In the genomic region with DNA sequence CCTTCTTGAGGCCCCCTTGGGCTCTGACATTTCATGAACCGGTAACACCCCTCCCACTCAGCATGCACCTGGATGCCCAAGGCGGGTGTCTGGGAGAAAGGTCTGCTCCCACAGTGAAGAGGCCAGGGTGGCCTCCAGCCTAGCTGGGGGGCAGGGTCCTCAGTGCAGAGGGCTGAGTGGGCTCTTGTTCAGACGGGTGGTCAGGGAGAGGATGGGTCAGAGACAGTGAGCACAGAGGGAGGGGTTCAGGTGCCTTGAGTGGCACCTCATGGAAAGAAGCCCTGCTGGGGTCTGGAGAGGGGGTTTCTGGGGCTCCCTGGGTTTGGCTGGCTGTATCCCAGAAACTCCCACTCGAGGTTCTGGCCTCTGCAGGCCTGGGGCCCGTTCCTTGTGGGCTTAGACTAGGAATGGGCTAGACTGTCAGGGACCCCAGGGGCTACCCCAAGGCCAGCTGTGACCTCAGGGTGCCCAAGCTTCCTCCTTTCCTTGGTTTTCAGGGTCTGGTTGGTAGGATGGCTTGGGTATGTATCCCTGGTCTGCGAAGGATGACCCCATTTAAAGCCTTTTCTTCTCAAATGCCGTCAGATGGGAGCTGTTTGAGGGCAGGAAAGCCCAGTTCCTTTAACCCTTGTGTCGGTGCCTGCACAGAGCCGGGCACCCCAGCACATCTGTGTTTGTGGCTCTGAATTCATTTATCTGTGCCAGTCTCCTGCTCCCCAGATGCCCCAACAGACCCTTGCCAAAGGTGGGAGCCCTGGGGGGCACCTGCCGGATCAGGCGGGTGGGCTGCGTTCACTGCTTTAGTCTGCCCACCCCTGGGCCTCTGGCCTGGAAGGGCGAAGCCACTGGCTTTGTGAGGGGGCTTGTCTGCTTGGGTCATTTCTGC, we compare ENCODE assay signal across 9 cellular contexts. TPM values are rescaled to one million over a fixed set of nuclear protein-coding genes. Genes with fewer than 3 reads are reported as not detected.
A peak's percentile ranks its signal among the peaks of the same experiment; 100 is the strongest.
DNase-seq lines count a peak whose midpoint lies in the region; ATAC-seq lines count a peak whose summit lies in the region.
"Had no signal": no experiment of that assay in that cellular context is flagged by ENCODE, and none has a peak within 500 bp of the region (broad histone marks: within the 10 kb centered on the region; RNA-seq: fewer than 3 reads in every experiment).

No MANE protein-coding gene starts in this region.

- H3K4me1 ChIP-seq in muscle layer of duodenum (ENCODE audit: control insufficient read depth in 1 of 2, insufficient read depth in 2 of 2, low read length in 2 of 2) = peaks cover 0 to 17% of the 10 kb centered on the region in 2 donors
- H3K4me1 ChIP-seq in aorta (ENCODE audit: control insufficient read depth in 1 of 2, insufficient read depth in 2 of 2, low read length in 2 of 2) = no peaks in the 10 kb centered on the region

- H3K36me3 Mint-ChIP-seq in activated naive CD4-positive, alpha-beta T cell treated with anti-CD3 and anti-CD28 coated beads, Interleukin-2, amount 10 ng/mL, durations not matched to agents 7 days and 5 days = no peaks in the 10 kb centered on the region

- DNase-seq in activated naive CD4-positive, alpha-beta T cell treated with anti-CD3 and anti-CD28 coated beads, Interleukin-2, amount 10 ng/mL, durations not matched to agents 7 days and 5 days = no peak
- DNase-seq in activated naive CD4-positive, alpha-beta T cell (lab: John Stamatoyannopoulos, UW) = no peak
- DNase-seq in caudate nucleus (lab: John Stamatoyannopoulos, UW) (peak in 2 of 61 donors; percentile 21 to 56), aorta (no peak), globus pallidus (ENCODE audit: low spot score) (no peak)
- no peak for DNase-seq in stimulated activated CD4-positive, alpha-beta T cell treated with anti-CD3 and anti-CD28 coated beads, Interleukin-4, amount 100 ng/mL, for 4 hours
- DNase-seq: DMS153 had no signal

- ATAC-seq in aorta (ENCODE audit: low FRiP score) (peak; percentile 17), HG02938 (IDR thresholded peaks at IDR 0.05; ENCODE audit: unreplicated experiment) (no peak)

- H3K9me3 Mint-ChIP-seq in activated naive CD4-positive, alpha-beta T cell treated with anti-CD3 and anti-CD28 coated beads, Interleukin-2, amount 10 ng/mL, durations not matched to agents 7 days and 5 days = no peaks in the 10 kb centered on the region

- peaks cover 60% of the 10 kb centered on the region for H3K27me3 Mint-ChIP-seq in activated naive CD4-positive, alpha-beta T cell treated with anti-CD3 and anti-CD28 coated beads, Interleukin-2, amount 10 ng/mL, durations not matched to agents 7 days and 5 days

- intact Hi-C loops in aorta (cut with DNase I) = no loop called here

- H3K9me3 ChIP-seq in muscle layer of duodenum (ENCODE audit: control insufficient read depth in 1 of 2, low read length in 2 of 2) = no peaks in the 10 kb centered on the region
- H3K9me3 ChIP-seq in aorta (ENCODE audit: control insufficient read depth, low read length) = no peaks in the 10 kb centered on the region

- CTCF ChIA-PET in activated naive CD4-positive, alpha-beta T cell treated with anti-CD3 and anti-CD28 coated beads, Interleukin-2, amount 10 ng/mL, durations not matched to agents 7 days and 5 days (lab: Charles Lee) = no interaction called here

- no peaks in the 10 kb centered on the region for H3K27me3 ChIP-seq in muscle layer of duodenum (ENCODE audit: low read depth, low read length)
- H3K27me3 ChIP-seq in aorta (ENCODE audit: control insufficient read depth in 1 of 2, insufficient read depth in 2 of 2, low read length in 1 of 2) = no peaks in the 10 kb centered on the region

- H3K36me3 ChIP-seq in muscle layer of duodenum (ENCODE audit: control insufficient read depth in 1 of 2, insufficient read depth in 2 of 2, low read length in 2 of 2) (no peaks in the 10 kb centered on the region), aorta (ENCODE audit: control insufficient read depth in 1 of 2, insufficient read depth in 2 of 2, low read length in 1 of 2) (no peaks in the 10 kb centered on the region)

- H3K4me1 Mint-ChIP-seq in activated naive CD4-positive, alpha-beta T cell treated with anti-CD3 and anti-CD28 coated beads, Interleukin-2, amount 10 ng/mL, durations not matched to agents 7 days and 5 days = peaks cover 15% of the 10 kb centered on the region

- 83 to 84% methylated on average over 13 of the region's 13 CpGs for WGBS in aorta, 2 donors

- no peak overlapping the region for H3K27ac Mint-ChIP-seq in activated naive CD4-positive, alpha-beta T cell treated with anti-CD3 and anti-CD28 coated beads, Interleukin-2, amount 10 ng/mL, durations not matched to agents 7 days and 5 days

- H3K4me3 Mint-ChIP-seq in activated naive CD4-positive, alpha-beta T cell treated with anti-CD3 and anti-CD28 coated beads, Interleukin-2, amount 10 ng/mL, durations not matched to agents 7 days and 5 days = peak overlapping the region; percentile 68

- H3K4me3 ChIP-seq in muscle layer of duodenum (ENCODE audit: low read depth in 1 of 2, low read length in 2 of 2) (peak overlapping the region; percentile 44 to 85), aorta (ENCODE audit: low read length in 2 of 2) (no peak overlapping the region)

- H3K27ac ChIP-seq in caudate nucleus (ENCODE audit: low read depth, low read length) (peak overlapping the region; percentile 40), muscle layer of duodenum (ENCODE audit: low read length) (no peak overlapping the region), aorta (ENCODE audit: low read depth in 1 of 2, low read length in 2 of 2) (no peak overlapping the region)

RNA-seq across cellular contexts. Expression of a gene that starts 1.3 kb away (rescaled TPM):
- total RNA-seq in aorta = 10 to 100 TPM in 1 of 2 donors, 1 to 10 TPM in 1; 5.1 to 26.7 TPM
- 10 to 100 TPM; 10.9 to 23.1 TPM for polyA plus RNA-seq in aorta

RNA-seq across cellular contexts. Expression of a gene that starts 31.6 kb away (rescaled TPM):
- total RNA-seq in aorta = 1,000 to 10,000 TPM; 1,469 to 1,615 TPM
- 1,000 to 10,000 TPM; 2,999 to 4,700 TPM for polyA plus RNA-seq in aorta

RNA-seq across cellular contexts. Expression of a gene that starts 48.5 kb away (rescaled TPM):
- total RNA-seq in aorta = 10 to 100 TPM; 22.5 to 30.8 TPM
- polyA plus RNA-seq in aorta = 10 to 100 TPM in 1 of 2 donors, 1 to 10 TPM in 1; 8.1 to 20.7 TPM

Comparison
In these comparisons a context has a peak if more than half of its experiments do, and no peak if none do; other contexts are left out.
1. H3K4me3 ChIP-seq: peak in muscle layer of duodenum (2 of 2); none in aorta (0 of 2).